ENCODE assay signal across 1 cellular context in genomic region chr14:23708343-23708742, GRCh38.
TF ChIP-seq lines count a peak whose summit lies in the region.

No MANE protein-coding gene starts in this region.

TF ChIP-seq in K562, 482 proteins besides CTCF, POLR2A, EP300 and RAD21 (continued from another document):
- TF ChIP-seq, protein P1, sequence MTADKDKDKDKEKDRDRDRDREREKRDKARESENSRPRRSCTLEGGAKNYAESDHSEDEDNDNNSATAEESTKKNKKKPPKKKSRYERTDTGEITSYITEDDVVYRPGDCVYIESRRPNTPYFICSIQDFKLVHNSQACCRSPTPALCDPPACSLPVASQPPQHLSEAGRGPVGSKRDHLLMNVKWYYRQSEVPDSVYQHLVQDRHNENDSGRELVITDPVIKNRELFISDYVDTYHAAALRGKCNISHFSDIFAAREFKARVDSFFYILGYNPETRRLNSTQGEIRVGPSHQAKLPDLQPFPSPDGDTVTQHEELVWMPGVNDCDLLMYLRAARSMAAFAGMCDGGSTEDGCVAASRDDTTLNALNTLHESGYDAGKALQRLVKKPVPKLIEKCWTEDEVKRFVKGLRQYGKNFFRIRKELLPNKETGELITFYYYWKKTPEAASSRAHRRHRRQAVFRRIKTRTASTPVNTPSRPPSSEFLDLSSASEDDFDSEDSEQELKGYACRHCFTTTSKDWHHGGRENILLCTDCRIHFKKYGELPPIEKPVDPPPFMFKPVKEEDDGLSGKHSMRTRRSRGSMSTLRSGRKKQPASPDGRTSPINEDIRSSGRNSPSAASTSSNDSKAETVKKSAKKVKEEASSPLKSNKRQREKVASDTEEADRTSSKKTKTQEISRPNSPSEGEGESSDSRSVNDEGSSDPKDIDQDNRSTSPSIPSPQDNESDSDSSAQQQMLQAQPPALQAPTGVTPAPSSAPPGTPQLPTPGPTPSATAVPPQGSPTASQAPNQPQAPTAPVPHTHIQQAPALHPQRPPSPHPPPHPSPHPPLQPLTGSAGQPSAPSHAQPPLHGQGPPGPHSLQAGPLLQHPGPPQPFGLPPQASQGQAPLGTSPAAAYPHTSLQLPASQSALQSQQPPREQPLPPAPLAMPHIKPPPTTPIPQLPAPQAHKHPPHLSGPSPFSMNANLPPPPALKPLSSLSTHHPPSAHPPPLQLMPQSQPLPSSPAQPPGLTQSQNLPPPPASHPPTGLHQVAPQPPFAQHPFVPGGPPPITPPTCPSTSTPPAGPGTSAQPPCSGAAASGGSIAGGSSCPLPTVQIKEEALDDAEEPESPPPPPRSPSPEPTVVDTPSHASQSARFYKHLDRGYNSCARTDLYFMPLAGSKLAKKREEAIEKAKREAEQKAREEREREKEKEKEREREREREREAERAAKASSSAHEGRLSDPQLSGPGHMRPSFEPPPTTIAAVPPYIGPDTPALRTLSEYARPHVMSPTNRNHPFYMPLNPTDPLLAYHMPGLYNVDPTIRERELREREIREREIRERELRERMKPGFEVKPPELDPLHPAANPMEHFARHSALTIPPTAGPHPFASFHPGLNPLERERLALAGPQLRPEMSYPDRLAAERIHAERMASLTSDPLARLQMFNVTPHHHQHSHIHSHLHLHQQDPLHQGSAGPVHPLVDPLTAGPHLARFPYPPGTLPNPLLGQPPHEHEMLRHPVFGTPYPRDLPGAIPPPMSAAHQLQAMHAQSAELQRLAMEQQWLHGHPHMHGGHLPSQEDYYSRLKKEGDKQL (CRISPR knock-in tag; IDR thresholded peaks at IDR 0.05; ENCODE audit: borderline replicate concordance) = no peak
- TF ChIP-seq LARP7 (IDR thresholded peaks at IDR 0.05) (no peak), FOXP1 (CRISPR knock-in tag; IDR thresholded peaks at IDR 0.05) (no peak), MEF2D (tag; conservative IDR thresholded peaks at IDR 0.05; ENCODE audit: low read depth) (no peak), ZFP1 (CRISPR knock-in tag; IDR thresholded peaks at IDR 0.05) (no peak), NONO (IDR thresholded peaks at IDR 0.05; ENCODE audit: low read depth in 2 of 2, low read length in 1 of 2) (no peak), ZNF197 (CRISPR knock-in tag; IDR thresholded peaks at IDR 0.05; ENCODE audit: low read depth) (no peak), CBFA2T2 (conservative IDR thresholded peaks at IDR 0.05) (peak; percentile 31), PCBP1 (IDR thresholded peaks at IDR 0.05; ENCODE audit: low read depth, low read length, poor library complexity, severe bottlenecking) (no peak), KLF10 (CRISPR knock-in tag; IDR thresholded peaks at IDR 0.05) (no peak), STAG1 (CRISPR knock-in tag; IDR thresholded peaks at IDR 0.05; ENCODE audit: borderline replicate concordance) (no peak), PHF21A (IDR thresholded peaks at IDR 0.05; ENCODE audit: borderline replicate concordance, low read depth) (no peak), HNRNPK (IDR thresholded peaks at IDR 0.05; ENCODE audit: low read depth, low read length, poor library complexity, severe bottlenecking) (no peak), TAL1 (IDR thresholded peaks at IDR 0.05) (peak; percentile 43; the same call in 1 of the 2 replicates)
- TF ChIP-seq, protein P2, sequence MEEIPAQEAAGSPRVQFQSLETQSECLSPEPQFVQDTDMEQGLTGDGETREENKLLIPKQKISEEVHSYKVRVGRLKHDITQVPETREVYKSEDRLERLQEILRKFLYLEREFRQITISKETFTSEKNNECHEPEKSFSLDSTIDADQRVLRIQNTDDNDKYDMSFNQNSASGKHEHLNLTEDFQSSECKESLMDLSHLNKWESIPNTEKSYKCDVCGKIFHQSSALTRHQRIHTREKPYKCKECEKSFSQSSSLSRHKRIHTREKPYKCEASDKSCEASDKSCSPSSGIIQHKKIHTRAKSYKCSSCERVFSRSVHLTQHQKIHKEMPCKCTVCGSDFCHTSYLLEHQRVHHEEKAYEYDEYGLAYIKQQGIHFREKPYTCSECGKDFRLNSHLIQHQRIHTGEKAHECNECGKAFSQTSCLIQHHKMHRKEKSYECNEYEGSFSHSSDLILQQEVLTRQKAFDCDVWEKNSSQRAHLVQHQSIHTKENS (CRISPR knock-in tag; IDR thresholded peaks at IDR 0.05) = no peak
- TF ChIP-seq, protein P3, sequence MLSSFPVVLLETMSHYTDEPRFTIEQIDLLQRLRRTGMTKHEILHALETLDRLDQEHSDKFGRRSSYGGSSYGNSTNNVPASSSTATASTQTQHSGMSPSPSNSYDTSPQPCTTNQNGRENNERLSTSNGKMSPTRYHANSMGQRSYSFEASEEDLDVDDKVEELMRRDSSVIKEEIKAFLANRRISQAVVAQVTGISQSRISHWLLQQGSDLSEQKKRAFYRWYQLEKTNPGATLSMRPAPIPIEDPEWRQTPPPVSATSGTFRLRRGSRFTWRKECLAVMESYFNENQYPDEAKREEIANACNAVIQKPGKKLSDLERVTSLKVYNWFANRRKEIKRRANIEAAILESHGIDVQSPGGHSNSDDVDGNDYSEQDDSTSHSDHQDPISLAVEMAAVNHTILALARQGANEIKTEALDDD (IDR thresholded peaks at IDR 0.05) = no peak
